1 cellular context compared by ENCODE assay signal in the genomic region with DNA sequence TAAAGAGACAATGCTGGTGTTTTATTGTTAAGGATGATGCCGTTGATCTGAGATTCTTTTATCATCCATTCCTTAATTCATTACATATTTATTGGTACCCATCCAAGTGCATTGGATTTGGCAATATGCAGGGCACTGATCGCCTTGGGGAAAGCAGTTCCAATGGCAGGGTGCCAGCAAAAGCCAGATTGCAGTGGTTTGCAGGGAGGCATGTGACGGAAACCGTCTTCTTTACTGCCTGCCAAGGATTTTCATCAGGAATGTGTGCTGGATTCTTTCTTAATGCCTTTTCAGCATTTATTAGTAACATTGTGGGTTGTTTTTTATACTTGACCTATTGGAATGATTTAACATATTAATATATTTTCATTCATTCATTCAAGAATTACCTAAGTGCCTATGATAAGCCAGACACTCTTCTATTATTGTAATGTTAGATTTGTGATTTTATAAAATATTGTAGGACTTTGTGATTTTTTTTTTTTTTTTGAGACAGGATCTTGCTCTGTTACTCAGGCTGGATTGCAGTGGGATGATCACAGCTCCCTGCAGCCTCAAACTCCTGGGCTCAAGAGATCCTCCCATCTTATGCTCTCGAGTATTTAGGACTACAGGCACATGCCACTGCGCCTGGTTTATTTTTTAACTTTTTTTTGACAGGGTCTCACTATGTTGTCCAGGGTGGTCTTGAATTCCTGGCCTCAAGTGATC.
TF ChIP-seq lines count a peak whose summit lies in the region.

No MANE protein-coding gene starts in this region.

TF ChIP-seq in GM23338, 12 proteins besides CTCF, POLR2A, EP300 and RAD21 (continued from another document):
- TF ChIP-seq STAT1 (IDR thresholded peaks at IDR 0.05; ENCODE audit: unreplicated experiment) (no peak), EZH2phosphoT487 (IDR thresholded peaks at IDR 0.05; ENCODE audit: unreplicated experiment) (no peak)
- TF ChIP-seq, protein P1, sequence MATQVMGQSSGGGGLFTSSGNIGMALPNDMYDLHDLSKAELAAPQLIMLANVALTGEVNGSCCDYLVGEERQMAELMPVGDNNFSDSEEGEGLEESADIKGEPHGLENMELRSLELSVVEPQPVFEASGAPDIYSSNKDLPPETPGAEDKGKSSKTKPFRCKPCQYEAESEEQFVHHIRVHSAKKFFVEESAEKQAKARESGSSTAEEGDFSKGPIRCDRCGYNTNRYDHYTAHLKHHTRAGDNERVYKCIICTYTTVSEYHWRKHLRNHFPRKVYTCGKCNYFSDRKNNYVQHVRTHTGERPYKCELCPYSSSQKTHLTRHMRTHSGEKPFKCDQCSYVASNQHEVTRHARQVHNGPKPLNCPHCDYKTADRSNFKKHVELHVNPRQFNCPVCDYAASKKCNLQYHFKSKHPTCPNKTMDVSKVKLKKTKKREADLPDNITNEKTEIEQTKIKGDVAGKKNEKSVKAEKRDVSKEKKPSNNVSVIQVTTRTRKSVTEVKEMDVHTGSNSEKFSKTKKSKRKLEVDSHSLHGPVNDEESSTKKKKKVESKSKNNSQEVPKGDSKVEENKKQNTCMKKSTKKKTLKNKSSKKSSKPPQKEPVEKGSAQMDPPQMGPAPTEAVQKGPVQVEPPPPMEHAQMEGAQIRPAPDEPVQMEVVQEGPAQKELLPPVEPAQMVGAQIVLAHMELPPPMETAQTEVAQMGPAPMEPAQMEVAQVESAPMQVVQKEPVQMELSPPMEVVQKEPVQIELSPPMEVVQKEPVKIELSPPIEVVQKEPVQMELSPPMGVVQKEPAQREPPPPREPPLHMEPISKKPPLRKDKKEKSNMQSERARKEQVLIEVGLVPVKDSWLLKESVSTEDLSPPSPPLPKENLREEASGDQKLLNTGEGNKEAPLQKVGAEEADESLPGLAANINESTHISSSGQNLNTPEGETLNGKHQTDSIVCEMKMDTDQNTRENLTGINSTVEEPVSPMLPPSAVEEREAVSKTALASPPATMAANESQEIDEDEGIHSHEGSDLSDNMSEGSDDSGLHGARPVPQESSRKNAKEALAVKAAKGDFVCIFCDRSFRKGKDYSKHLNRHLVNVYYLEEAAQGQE (IDR thresholded peaks at IDR 0.05; ENCODE audit: unreplicated experiment), result no peak
TF ChIP-seq in GM23338: peak in this region for 0.
